In genomic region chr7:6650521-6651011, GRCh38 we compare ENCODE assay signal across 17 cellular contexts. TPM values are rescaled to one million over a fixed set of nuclear protein-coding genes. Genes with fewer than 3 reads are reported as not detected.
DNase-seq lines count a peak whose midpoint lies in the region; ATAC-seq, FAIRE-seq and TF ChIP-seq lines count a peak whose summit lies in the region.
"Had no signal": no experiment of that assay in that cellular context is flagged by ENCODE, and none has a peak within 500 bp of the region (broad histone marks: within the 10 kb centered on the region; RNA-seq: fewer than 3 reads in every experiment).

No MANE protein-coding gene starts in this region.

- peaks cover 97 to 100% (median 100%) of the 10 kb centered on the region in 11 experiments for H3K36me3 ChIP-seq in BLaER1 treated with 17β-estradiol and CSF1 and Interleukin-3, amounts not matched to agents 10 nM and 100 nM
- H3K36me3 ChIP-seq in RWPE2 (ENCODE audit: low read depth) = peaks cover 9% of the 10 kb centered on the region
- peaks cover 2 to 6% of the 10 kb centered on the region in 2 donors for H3K36me3 ChIP-seq in kidney (ENCODE audit: control insufficient read depth in 1 of 2, insufficient read depth in 2 of 2, low read length in 2 of 2)
- peaks cover 11 to 93% (median 40%) of the 10 kb centered on the region in 4 donors for H3K36me3 ChIP-seq in sigmoid colon

- WGBS in sigmoid colon, 2 donors = 98% methylated on average over 12 of the region's 12 CpGs

- TF ChIP-seq EP300 in sigmoid colon (IDR thresholded peaks at IDR 0.05) = no peak

- peaks cover 0 to 17% (median 15%) of the 10 kb centered on the region in 10 experiments; a peak in 13 of 20 replicates for H3K4me1 ChIP-seq in BLaER1 treated with 17β-estradiol and CSF1 and Interleukin-3, amounts not matched to agents 10 nM and 100 nM
- H3K4me1 ChIP-seq in RWPE2 (ENCODE audit: insufficient read depth, poor library complexity, severe bottlenecking) = no peaks in the 10 kb centered on the region
- no peaks in the 10 kb centered on the region for H3K4me1 ChIP-seq in kidney (ENCODE audit: control insufficient read depth in 1 of 2, insufficient read depth in 1 of 2, low read depth in 1 of 2, low read length in 2 of 2)
- H3K4me1 ChIP-seq in sigmoid colon = no peaks in the 10 kb centered on the region

- H3K9me3 ChIP-seq in BLaER1 treated with 17β-estradiol and CSF1 and Interleukin-3, amounts not matched to agents 10 nM and 100 nM (replicated peaks in 1 of 11) = peaks cover 61 to 84% (median 67%) of the 10 kb centered on the region in 11 experiments
- H3K9me3 ChIP-seq in RWPE2 (ENCODE audit: severe bottlenecking) = no peaks in the 10 kb centered on the region
- no peaks in the 10 kb centered on the region for H3K9me3 ChIP-seq in kidney (ENCODE audit: control insufficient read depth in 1 of 2, low read length in 2 of 2)
- no peaks in the 10 kb centered on the region for H3K9me3 ChIP-seq in sigmoid colon

- H3K4me3 ChIP-seq in BLaER1 treated with 17β-estradiol and CSF1 and Interleukin-3, amounts not matched to agents 10 nM and 100 nM = peak overlapping the region in 6 of 10 experiments; percentile 9 to 56 (median 32); a peak in 4 of 20 replicates
- H3K4me3 ChIP-seq in RWPE2 (ENCODE audit: severe bottlenecking) (no peak overlapping the region), kidney (ENCODE audit: low read length in 2 of 2) (no peak overlapping the region), sigmoid colon (no peak overlapping the region)
- H3K4me3 ChIP-seq: GM12878 had no signal

- peak; percentile 56 for DNase-seq in RWPE2 (ENCODE audit: low spot score)
- DNase-seq in kidney = peak; percentile 62
- DNase-seq in sigmoid colon = peak; percentile 59
- no peak for DNase-seq in Ammon's horn (ENCODE audit: low spot score)
- DNase-seq in NCI-H2196 (lab: John Stamatoyannopoulos, UW; ENCODE audit: unreplicated experiment) = no peak
- DNase-seq: AML-193, DMS79 treated with DMSO at 0.1 percent for 48 hours, NCI-H1092, NCI-H146, NCI-H2081 treated with DMSO at 0.1 percent for 48 hours, NCI-H510A treated with DMSO at 0.1 percent for 48 hours had no signal

- TF ChIP-seq CTCF in RWPE2 (IDR thresholded peaks at IDR 0.05; ENCODE audit: poor library complexity, severe bottlenecking) (no peak), kidney (IDR thresholded peaks at IDR 0.05; ENCODE audit: borderline replicate concordance, extremely low read depth, insufficient read depth) (no peak), sigmoid colon (IDR thresholded peaks at IDR 0.05) (no peak)

- no peak overlapping the region for H3K9ac ChIP-seq in BLaER1 treated with 17β-estradiol and CSF1 and Interleukin-3, amounts not matched to agents 10 nM and 100 nM
- H3K9ac ChIP-seq in kidney (ENCODE audit: low read length in 2 of 2) = no peak overlapping the region
- H3K9ac ChIP-seq: KMS-11 had no signal

- no peak overlapping the region for H3K27ac ChIP-seq in BLaER1 treated with 17β-estradiol and CSF1 and Interleukin-3, amounts not matched to agents 10 nM and 100 nM
- H3K27ac ChIP-seq in RWPE2 (ENCODE audit: poor library complexity, severe bottlenecking) (no peak overlapping the region), kidney (ENCODE audit: low read depth in 2 of 2, low read length in 2 of 2) (no peak overlapping the region), sigmoid colon (no peak overlapping the region)
- H3K27ac ChIP-seq: KMS-11 had no signal

- H3K4me2 ChIP-seq in BLaER1 treated with 17β-estradiol and CSF1 and Interleukin-3, amounts not matched to agents 10 nM and 100 nM = no peak overlapping the region
- H3K4me2 ChIP-seq: KMS-11 had no signal

- no peaks in the 10 kb centered on the region for H3K27me3 ChIP-seq in BLaER1 treated with 17β-estradiol and CSF1 and Interleukin-3, amounts not matched to agents 10 nM and 100 nM
- H3K27me3 ChIP-seq in RWPE2 (ENCODE audit: insufficient read depth, poor library complexity, severe bottlenecking) (no peaks in the 10 kb centered on the region), sigmoid colon (no peaks in the 10 kb centered on the region)

- H4K20me1 ChIP-seq in BLaER1 treated with 17β-estradiol and CSF1 and Interleukin-3, amounts not matched to agents 10 nM and 100 nM = peaks cover 33 to 65% (median 46%) of the 10 kb centered on the region in 11 experiments

- no peak for ATAC-seq in RWPE2 (ENCODE audit: low read depth)
- ATAC-seq in GM19452 (IDR thresholded peaks at IDR 0.05; ENCODE audit: unreplicated experiment) = no peak
- ATAC-seq: GM12878 had no signal

- intact Hi-C loops in kidney (cut with DNase I) = no loop called here
- intact Hi-C loops in sigmoid colon (cut with DNase I) = no loop called here

- no peak for TF ChIP-seq POLR2A in sigmoid colon (IDR thresholded peaks at IDR 0.05)

- FAIRE-seq in kidney (lab: Jason Lieb, UNC) = no peak
- FAIRE-seq: GM12878, H1 had no signal

RNA-seq across cellular contexts. Expression of gene ZNF316, which starts 13.4 kb away (rescaled TPM):
- total RNA-seq in kidney (31.7 TPM), sigmoid colon (10 to 100 TPM; 10.2 to 49.6 (median 17.2) TPM)
- polyA plus RNA-seq in kidney (ENCODE audit: insufficient read depth, low read depth, low replicate concordance) (7.2 TPM), sigmoid colon (10 to 100 TPM in 1 of 3 donors, 1 to 10 TPM in 2; 3.6 to 17.3 (median 5.3) TPM)

RNA-seq across cellular contexts. Expression of gene ZNF853, which starts 35.2 kb away (rescaled TPM):
- total RNA-seq in kidney (5.4 TPM), sigmoid colon (10 to 100 TPM; 20.0 to 36.0 (median 24.8) TPM)
- polyA plus RNA-seq in kidney (ENCODE audit: insufficient read depth, low read depth, low replicate concordance) (3.4 TPM), sigmoid colon (1 to 10 TPM in 2 of 3 donors, under 1 TPM in 1; 0.69 to 2.3 (median 1.8) TPM)
- total RNA-seq: MCF 10A had no signal

RNA-seq across cellular contexts. Expression of gene ZNF12, which starts 56.2 kb away (rescaled TPM):
- total RNA-seq in kidney (31.3 TPM), sigmoid colon (10 to 100 TPM; 17.2 to 27.1 (median 22.9) TPM)
- polyA plus RNA-seq in kidney (ENCODE audit: insufficient read depth, low read depth, low replicate concordance) (9.9 TPM), sigmoid colon (1 to 10 TPM; 4.4 to 9.8 (median 6.6) TPM)

Comparison
In these comparisons a context has a peak if more than half of its experiments do, and no peak if none do; other contexts are left out.
1. H3K4me3 ChIP-seq: peak in BLaER1 treated with 17β-estradiol and CSF1 and Interleukin-3, amounts not matched to agents 10 nM and 100 nM (6 of 10); none in RWPE2 (single experiment), kidney (0 of 2) and sigmoid colon (0 of 4).
2. DNase-seq: peak in RWPE2 (single experiment), kidney (single experiment) and sigmoid colon (single experiment); none in Ammon's horn (single experiment) and NCI-H2196 (single experiment).